In genomic region chr7:134589491-134589941, GRCh38 we compare ENCODE assay signal across 21 cellular contexts. TPM values are rescaled to one million over a fixed set of nuclear protein-coding genes. Genes with fewer than 3 reads are reported as not detected.
DNase-seq lines count a peak whose midpoint lies in the region; ATAC-seq and TF ChIP-seq lines count a peak whose summit lies in the region.
"Had no signal": no experiment of that assay in that cellular context is flagged by ENCODE, and none has a peak within 500 bp of the region (broad histone marks: within the 10 kb centered on the region; RNA-seq: fewer than 3 reads in every experiment).

No MANE protein-coding gene starts in this region.

- H3K9ac ChIP-seq in smooth muscle cell (ENCODE audit: low read depth) = no peak overlapping the region

- CTCF ChIA-PET in HEK293T (lab: Yijun Ruan, JAX) = no interaction called here

- H3K27me3 ChIP-seq in RWPE2 (ENCODE audit: insufficient read depth, poor library complexity, severe bottlenecking) (no peaks in the 10 kb centered on the region), smooth muscle cell (ENCODE audit: low read depth) (no peaks in the 10 kb centered on the region)
- H3K27me3 ChIP-seq: gastroesophageal sphincter, SJSA1 had no signal

- no peaks in the 10 kb centered on the region for H3K36me3 ChIP-seq in RWPE2 (ENCODE audit: low read depth)
- H3K36me3 ChIP-seq in smooth muscle cell (ENCODE audit: low read depth) = no peaks in the 10 kb centered on the region
- H3K36me3 ChIP-seq: gastroesophageal sphincter, SJSA1 had no signal

- no peak overlapping the region for H3K4me2 ChIP-seq in smooth muscle cell

- ATAC-seq in RWPE2 (ENCODE audit: low read depth) = no peak
- ATAC-seq in HG03025 (IDR thresholded peaks at IDR 0.05; ENCODE audit: low FRiP score, unreplicated experiment) = no peak
- no peak for ATAC-seq in HG02885 (IDR thresholded peaks at IDR 0.05; ENCODE audit: poor library complexity, unreplicated experiment)
- ATAC-seq: gastroesophageal sphincter had no signal

- 46% methylated on average over 3 of the region's 3 CpGs for WGBS in smooth muscle cell (ENCODE audit: low lambda C conversion rate)

- H3K27ac ChIP-seq in RWPE2 (ENCODE audit: poor library complexity, severe bottlenecking) (peak overlapping the region; percentile 39), smooth muscle cell (ENCODE audit: low read depth) (peak overlapping the region; percentile 70)
- H3K27ac ChIP-seq: gastroesophageal sphincter, SJSA1 had no signal

- TF ChIP-seq CTCF in RWPE2 (IDR thresholded peaks at IDR 0.05; ENCODE audit: poor library complexity, severe bottlenecking) = no peak
- no peak for TF ChIP-seq CTCF in fibroblast of mammary gland (conservative IDR thresholded peaks at IDR 0.05; ENCODE audit: control insufficient read depth, insufficient read depth, low read depth, low read length)
- TF ChIP-seq CTCF in smooth muscle cell (IDR thresholded peaks at IDR 0.05; ENCODE audit: borderline replicate concordance, insufficient read depth, poor library complexity, severe bottlenecking) = no peak

- no peaks in the 10 kb centered on the region for H3F3A ChIP-seq in smooth muscle cell (ENCODE audit: low read depth)

- H4K20me1 ChIP-seq in smooth muscle cell (ENCODE audit: low read depth) = no peaks in the 10 kb centered on the region

- H3K4me3 ChIP-seq in RWPE2 (ENCODE audit: severe bottlenecking) (no peak overlapping the region), fibroblast of mammary gland (ENCODE audit: control insufficient read depth, low read depth, low read length) (no peak overlapping the region), smooth muscle cell (no peak overlapping the region)
- H3K4me3 ChIP-seq: gastroesophageal sphincter, SJSA1, skin epidermis had no signal

- H3K79me2 ChIP-seq in smooth muscle cell (ENCODE audit: low read depth) = no peaks in the 10 kb centered on the region

- H2AFZ ChIP-seq in smooth muscle cell (ENCODE audit: low read depth) = no peak overlapping the region

- POLR2A ChIA-PET in HEK293T (lab: Yijun Ruan, JAX) = no interaction called here

- H3K9me3 ChIP-seq in RWPE2 (ENCODE audit: severe bottlenecking) = no peaks in the 10 kb centered on the region
- no peaks in the 10 kb centered on the region for H3K9me3 ChIP-seq in smooth muscle cell (replicated peaks; ENCODE audit: low read depth)
- H3K9me3 ChIP-seq: gastroesophageal sphincter, SJSA1 had no signal

- DNase-seq in ELR (ENCODE audit: low read depth) = peak; percentile 62
- DNase-seq in RWPE2 (ENCODE audit: low spot score) = no peak
- peak; percentile 24 for DNase-seq in fibroblast of mammary gland (ENCODE audit: low read depth)
- no peak for DNase-seq in smooth muscle cell (lab: John Stamatoyannopoulos, UW; ENCODE audit: unreplicated experiment)
- no peak for DNase-seq in HEK293T (ENCODE audit: extremely low spot score)
- DNase-seq: activated effector memory CD4-positive, alpha-beta T cell treated with anti-CD3 and anti-CD28 coated beads, Interleukin-2, amount 50 U/mL, for 16 hours; amygdala; DMS153; NCI-H2029; stimulated activated CD4-positive, alpha-beta T cell treated with anti-CD3 and anti-CD28 coated beads, Interleukin-4, amount 100 ng/mL, for 4 hours; stimulated activated CD8-positive, alpha-beta memory T cell treated with anti-CD3 and anti-CD28 coated beads, Interleukin-4, amount 100 ng/mL, for 48 hours had no signal

- H3K4me1 ChIP-seq in RWPE2 (ENCODE audit: insufficient read depth, poor library complexity, severe bottlenecking) (peaks cover 7% of the 10 kb centered on the region), smooth muscle cell (ENCODE audit: low read depth) (peaks cover 5% of the 10 kb centered on the region)

TF ChIP-seq in HEK293T, 16 proteins besides CTCF, POLR2A, EP300 and RAD21:
- TF ChIP-seq ELF4 (IDR thresholded peaks at IDR 0.05) (no peak), HDGF (IDR thresholded peaks at IDR 0.05; ENCODE audit: borderline replicate concordance) (no peak), PKNOX1 (IDR thresholded peaks at IDR 0.05) (no peak)

RNA-seq across cellular contexts. Expression of gene AKR1B15, which starts 40.6 kb away (rescaled TPM):
- total RNA-seq in smooth muscle cell = 0.40 and 0.81 TPM in 2 replicates
- 0.43 and 0.51 TPM in 2 replicates for polyA plus RNA-seq in smooth muscle cell
- total RNA-seq: cerebellum; liver; SJSA1; T-helper 2 cell treated with Interferon-gamma antibody and Interleukin-4, amounts not matched to agents 100 ng/mL and 5 ng/mL, for 36 hours; temporal lobe had no signal
- polyA plus RNA-seq: BJ had no signal

RNA-seq across cellular contexts. Expression of gene BPGM, which starts 57.1 kb away (rescaled TPM):
- total RNA-seq in smooth muscle cell = 65.1 and 73.2 TPM in 2 replicates
- 53.8 and 76.9 TPM in 2 replicates for polyA plus RNA-seq in smooth muscle cell

Comparison
In these comparisons a context has a peak if more than half of its experiments do, and no peak if none do; other contexts are left out.
1. DNase-seq: peak in ELR (single experiment) and fibroblast of mammary gland (single experiment); none in RWPE2 (single experiment), smooth muscle cell (single experiment) and HEK293T (single experiment).